Comparison of ENCODE assay signal across 8 cellular contexts in the genomic region with DNA sequence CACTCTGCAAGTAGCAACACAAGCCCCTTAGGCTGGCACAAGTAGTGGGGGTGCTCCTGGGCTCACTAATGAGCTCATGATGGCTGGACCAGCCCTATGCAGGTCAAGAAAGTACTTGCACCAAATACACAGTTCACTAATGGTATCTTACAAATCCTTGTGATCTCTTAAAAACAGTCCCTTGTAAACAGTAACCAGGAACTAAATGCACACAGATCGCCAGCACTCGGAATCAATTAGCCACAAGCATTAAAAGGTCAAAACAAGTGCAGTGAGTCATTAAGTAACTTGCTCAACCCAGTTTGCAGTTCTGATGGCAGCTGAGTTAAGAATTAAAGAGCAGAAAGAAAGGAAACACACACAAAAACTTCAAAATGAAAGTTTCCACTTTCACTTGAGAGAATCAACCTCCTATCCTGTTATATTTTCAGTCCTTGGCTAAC. TPM values are rescaled to one million over a fixed set of nuclear protein-coding genes. Genes with fewer than 3 reads are reported as not detected.
DNase-seq lines count a peak whose midpoint lies in the region; ATAC-seq, FAIRE-seq and TF ChIP-seq lines count a peak whose summit lies in the region.

No MANE protein-coding gene starts in this region.

- no peaks in the 10 kb centered on the region for H3K27me3 ChIP-seq in GM23248 (replicated peaks; ENCODE audit: insufficient read depth)
- no peaks in the 10 kb centered on the region for H3K27me3 ChIP-seq in stomach

- TF ChIP-seq EP300 in stomach (IDR thresholded peaks at IDR 0.05): no peak

- no peak for TF ChIP-seq CTCF in stomach (IDR thresholded peaks at IDR 0.05)

- H3K36me3 ChIP-seq in GM23248 (ENCODE audit: low read depth): no peaks in the 10 kb centered on the region
- peaks cover 0 to 14% (median 6%) of the 10 kb centered on the region in 4 donors for H3K36me3 ChIP-seq in stomach

- H3K79me2 ChIP-seq in GM23248 (ENCODE audit: insufficient read depth): no peaks in the 10 kb centered on the region

- in situ Hi-C loops in GM23248 (cut with MboI): no loop called here

- DNase-seq in GM12892 (ENCODE audit: insufficient read length): no peak
- peak; percentile 94 for DNase-seq in GM23248
- DNase-seq in LoVo (ENCODE audit: low spot score): peak; percentile 64
- DNase-seq in immature natural killer cell: peak; percentile 46 to 64 (median 48)
- peak; percentile 68 for DNase-seq in stomach
- DNase-seq in NCI-H1105 (lab: John Stamatoyannopoulos, UW): no peak
- DNase-seq in head of caudate nucleus: no peak

- H3K36me3 Mint-ChIP-seq in activated T-helper 17 cell treated with anti-CD3 and anti-CD28 coated beads, Interleukin-2, amount 50 U/mL, for 72 hours (ENCODE audit: low read depth): peaks cover 63% of the 10 kb centered on the region
- peaks cover 25 to 49% (median 28%) of the 10 kb centered on the region in 3 donors for H3K36me3 Mint-ChIP-seq in immature natural killer cell

- ATAC-seq in activated T-helper 17 cell treated with anti-CD3 and anti-CD28 coated beads, Interleukin-2, amount 50 U/mL, for 72 hours (replicated peaks): peak; percentile 86

- peaks cover 52% of the 10 kb centered on the region for H3K4me1 Mint-ChIP-seq in activated T-helper 17 cell treated with anti-CD3 and anti-CD28 coated beads, Interleukin-2, amount 50 U/mL, for 72 hours
- peaks cover 95% of the 10 kb centered on the region in 2 donors for H3K4me1 Mint-ChIP-seq in immature natural killer cell

- H3K9me2 ChIP-seq in GM23248 (ENCODE audit: insufficient read depth): no peaks in the 10 kb centered on the region

- H3K27ac ChIP-seq in GM23248 (peak overlapping the region; percentile 62), stomach (peak overlapping the region; percentile 74 to 93 (median 77))

- peaks cover 11% of the 10 kb centered on the region for H3F3A ChIP-seq in GM23248 (ENCODE audit: insufficient read depth)

- 0 to 2% methylated on average over 2 of the region's 2 CpGs for WGBS in GM23248 (ENCODE audit: low coverage in 1 of 2, low lambda C conversion rate in 2 of 2, missing lambda C conversion rate in 2 of 2), 2 experiments
- WGBS in stomach, 5 donors: 0 to 9% (median 3%) methylated on average over 2 of the region's 2 CpGs

- H3K9me3 ChIP-seq in GM23248 (ENCODE audit: low read depth): no peaks in the 10 kb centered on the region
- no peaks in the 10 kb centered on the region for H3K9me3 ChIP-seq in stomach

- H4K20me1 ChIP-seq in GM23248 (ENCODE audit: insufficient read depth): no peaks in the 10 kb centered on the region

- H3K9me3 Mint-ChIP-seq in activated T-helper 17 cell treated with anti-CD3 and anti-CD28 coated beads, Interleukin-2, amount 50 U/mL, for 72 hours: no peaks in the 10 kb centered on the region
- H3K9me3 Mint-ChIP-seq in immature natural killer cell: no peaks in the 10 kb centered on the region

- no peak overlapping the region for H2AFZ ChIP-seq in GM23248

- H3K4me2 ChIP-seq in GM23248 (ENCODE audit: unreplicated experiment): peak overlapping the region; percentile 73

- peaks cover 10% of the 10 kb centered on the region for H3K4me1 ChIP-seq in GM23248 (ENCODE audit: insufficient read depth)
- peaks cover 13 to 60% (median 31%) of the 10 kb centered on the region in 4 donors for H3K4me1 ChIP-seq in stomach

- H3K4me3 ChIP-seq in GM23248: peak overlapping the region; percentile 10; the same call in 1 of the 2 replicates
- H3K4me3 ChIP-seq in stomach: no peak overlapping the region

- H3K4me3 Mint-ChIP-seq in activated T-helper 17 cell treated with anti-CD3 and anti-CD28 coated beads, Interleukin-2, amount 50 U/mL, for 72 hours: peak overlapping the region; percentile 65
- H3K4me3 Mint-ChIP-seq in immature natural killer cell: peak overlapping the region; percentile 77 to 87 (median 79)

- intact Hi-C loops in stomach (cut with DNase I; ENCODE audit: low total_unique reads) (no loop called here), head of caudate nucleus (cut with DNase I) (no loop called here)

- TF ChIP-seq POLR2A in GM12892 (IDR thresholded peaks at IDR 0.05; ENCODE audit: low read depth, low read length) (no peak), stomach (IDR thresholded peaks at IDR 0.05) (no peak)

- H3K9ac ChIP-seq in GM23248: peak overlapping the region; percentile 46

- peak; percentile 72 for FAIRE-seq in GM12892 (lab: Jason Lieb, UNC)

- no peaks in the 10 kb centered on the region for H3K27me3 Mint-ChIP-seq in activated T-helper 17 cell treated with anti-CD3 and anti-CD28 coated beads, Interleukin-2, amount 50 U/mL, for 72 hours
- peaks cover 4 to 24% (median 18%) of the 10 kb centered on the region in 3 donors for H3K27me3 Mint-ChIP-seq in immature natural killer cell (ENCODE audit: low read depth in 3 of 3)

- H3K27ac Mint-ChIP-seq in activated T-helper 17 cell treated with anti-CD3 and anti-CD28 coated beads, Interleukin-2, amount 50 U/mL, for 72 hours: peak overlapping the region; percentile 49
- peak overlapping the region; percentile 90 to 95 (median 92) for H3K27ac Mint-ChIP-seq in immature natural killer cell

RNA-seq across cellular contexts. Expression of gene ARHGEF3, which starts 43.2 kb away (rescaled TPM):
- polyA plus RNA-seq in GM12892 (2012; ENCODE audit: missing spikeins): 16.9 TPM
- 1.1 and 3.0 TPM in 2 replicates for total RNA-seq in GM23248 (2014; rRNA removed; shearing (Covaris generic))
- polyA plus RNA-seq in GM23248 (2016; fragmentation: Nextera tagmentation; extraction: Ambion mirVana): 2.6 and 3.0 TPM in 2 replicates
- total RNA-seq in activated T-helper 17 cell treated with anti-CD3 and anti-CD28 coated beads, Interleukin-2, amount 50 U/mL, for 72 hours: 10 to 100 TPM; 12.3 to 17.0 TPM
- 100 to 1,000 TPM; 110 to 197 (median 136) TPM for polyA plus RNA-seq in immature natural killer cell
- total RNA-seq in stomach: 10 to 100 TPM in 4 of 5 donors, 1 to 10 TPM in 1; 6.2 to 23.8 (median 17.5) TPM
- 10 to 100 TPM in 1 of 3 donors, 1 to 10 TPM in 2; 8.2 to 12.7 (median 9.2) TPM for polyA plus RNA-seq in stomach

Comparison
In these comparisons a context has a peak if more than half of its experiments do, and no peak if none do; other contexts are left out.
1. DNase-seq: peak in GM23248 (single experiment), LoVo (single experiment), immature natural killer cell (3 of 3) and stomach (single experiment); none in GM12892 (single experiment), NCI-H1105 (single experiment) and head of caudate nucleus (0 of 42).